ENCODE assay signal across 19 cellular contexts in the genomic region with DNA sequence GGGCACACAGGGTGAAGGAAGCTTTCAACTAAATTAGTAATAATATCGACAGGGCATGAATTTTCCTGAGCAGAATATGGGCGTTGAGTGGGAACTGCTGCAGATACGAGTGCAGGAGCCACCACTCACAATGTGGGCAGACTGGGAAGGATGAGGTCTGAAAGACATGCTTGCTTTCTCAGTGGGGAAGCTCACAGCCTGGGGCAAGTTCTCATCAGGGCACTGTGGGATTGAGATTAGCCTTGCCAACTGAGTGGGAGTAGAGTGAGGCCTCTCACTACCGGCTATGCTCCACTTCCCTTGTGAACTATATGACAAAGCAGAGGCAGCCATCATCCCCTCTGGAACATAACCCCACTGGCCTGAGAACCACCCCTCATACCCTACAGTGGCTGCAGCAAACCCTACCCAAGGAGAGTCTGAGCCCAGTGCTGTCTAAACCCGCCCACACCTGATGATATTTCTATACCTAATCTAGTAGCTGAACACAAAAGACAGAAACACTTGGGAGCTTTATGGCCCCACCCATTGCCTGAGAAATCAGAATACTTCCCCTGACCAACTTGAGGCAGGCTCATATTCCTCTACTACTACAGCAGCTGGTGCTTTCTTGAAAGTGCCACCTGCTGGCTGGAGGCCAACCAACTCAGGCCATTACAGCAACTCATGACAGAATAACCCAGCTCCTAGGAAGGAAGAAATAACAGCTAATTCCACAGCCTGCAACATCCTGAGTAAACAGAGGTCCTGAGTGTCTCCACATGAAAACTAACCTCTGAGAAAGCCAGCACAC.
DNase-seq lines count a peak whose midpoint lies in the region; ATAC-seq, FAIRE-seq and TF ChIP-seq lines count a peak whose summit lies in the region.
"Had no signal": no experiment of that assay in that cellular context is flagged by ENCODE, and none has a peak within 500 bp of the region (broad histone marks: within the 10 kb centered on the region; RNA-seq: fewer than 3 reads in every experiment).

No MANE protein-coding gene starts in this region.

- no peaks in the 10 kb centered on the region for H3K79me1 ChIP-seq in trophoblast cell (ENCODE audit: low read length)

- peak; percentile 19; the same call in 1 of the 3 replicates for TF ChIP-seq CTCF in GM12872 (IDR thresholded peaks at IDR 0.05; ENCODE audit: insufficient read depth, low read depth, low read length)
- peak; percentile 26; the same call in 1 of the 2 replicates for TF ChIP-seq CTCF in Loucy (conservative IDR thresholded peaks at IDR 0.05; ENCODE audit: low read length)
- TF ChIP-seq CTCF in GM12878 (IDR thresholded peaks at IDR 0.05 in 2 of 3, conservative IDR thresholded peaks at IDR 0.05 in 1 of 3; ENCODE audit: control insufficient read depth in 2 of 3, extremely low read depth in 1 of 3, insufficient read depth in 1 of 3, low read depth in 3 of 3, low read length in 3 of 3) = no peak

- FAIRE-seq in GM12878 (lab: Jason Lieb, UNC) = no peak

- no peak overlapping the region for H4K8ac ChIP-seq in trophoblast cell (ENCODE audit: low read depth, low read length)

- H3K27ac ChIP-seq in GM12878 (ENCODE audit: control insufficient read depth, insufficient read depth) (no peak overlapping the region), trophoblast cell (ENCODE audit: low read depth, low read length) (no peak overlapping the region)
- H3K27ac ChIP-seq: esophagus muscularis mucosa, lower lobe of right lung, Peyer's patch, SK-N-MC, suprapubic skin had no signal

- TF ChIP-seq POLR2A in GM12878 (IDR thresholded peaks at IDR 0.05; ENCODE audit: low read depth, low read length) = no peak

- H4K20me1 ChIP-seq in Loucy (ENCODE audit: insufficient read depth, low read length, poor library complexity, severe bottlenecking) (no peaks in the 10 kb centered on the region), GM12878 (ENCODE audit: control insufficient read depth, insufficient read depth) (no peaks in the 10 kb centered on the region)

- no peak overlapping the region for H3K4me2 ChIP-seq in Loucy (ENCODE audit: low read depth, low read length, poor library complexity, severe bottlenecking)
- H3K4me2 ChIP-seq in GM12878 (ENCODE audit: control insufficient read depth, insufficient read depth) = no peak overlapping the region
- H3K4me2 ChIP-seq in trophoblast cell (ENCODE audit: low read length) = no peak overlapping the region

- POLR2A ChIA-PET in GM12878 (lab: Charles Lee) = no interaction called here

- CTCF ChIA-PET in GM12878 (lab: Yijun Ruan, JAX) = interaction anchor here (1.1 to 2.3 kb wide), 3 partner anchors 8 to 355 kb away, joined by 3 to 12 read pairs (median 3); no protein-coding TSS in a partner anchor

- no peak overlapping the region for H3K23ac ChIP-seq in trophoblast cell (ENCODE audit: low read length)

- no peak overlapping the region for H2BK5ac ChIP-seq in trophoblast cell (ENCODE audit: low read depth, low read length, poor library complexity)

- H3K18ac ChIP-seq in trophoblast cell (ENCODE audit: low read length) = no peak overlapping the region

- H3K14ac ChIP-seq in trophoblast cell (ENCODE audit: low read length) = no peak overlapping the region

- in situ Hi-C loops in GM12878 (cut with MboI) = no loop called here

- no peaks in the 10 kb centered on the region for H3F3A ChIP-seq in Loucy (ENCODE audit: low read depth)

- peak overlapping the region; percentile 12 for H2BK12ac ChIP-seq in trophoblast cell (ENCODE audit: low read length)

- H3K36me3 ChIP-seq in Loucy (ENCODE audit: insufficient read depth, low read length) = no peaks in the 10 kb centered on the region
- H3K36me3 ChIP-seq in GM12878 (ENCODE audit: control insufficient read depth in 2 of 2, insufficient read depth in 2 of 2, low read length in 1 of 2) = no peaks in the 10 kb centered on the region
- H3K36me3 ChIP-seq in trophoblast cell (ENCODE audit: control insufficient read depth in 1 of 2, insufficient read depth in 2 of 2, low read length in 2 of 2) = no peaks in the 10 kb centered on the region
- H3K36me3 ChIP-seq: esophagus muscularis mucosa, lower lobe of right lung, Peyer's patch, suprapubic skin had no signal

- no peak for DNase-seq in GM12878 (ENCODE audit: low read depth, low spot score)
- no peak for DNase-seq in trophoblast cell
- DNase-seq in NK-92 treated with Interleukin-12 subunit alpha and Interleukin-12 subunit beta, amount 100 ng/mL, for 24 hours (lab: John Stamatoyannopoulos, UW) = no peak
- DNase-seq in occipital lobe (lab: John Stamatoyannopoulos, UW) = no peak
- DNase-seq: activated CD4-positive, alpha-beta T cell treated with anti-CD3 and anti-CD28 coated beads for 48 hours; GF-D8; lower lobe of right lung; MV-4-11; naive B cell; NCI-H2081 treated with DMSO at 0.1 percent for 48 hours; NCI-H526 treated with DMSO at 0.1 percent for 48 hours; Peyer's patch; stimulated activated CD4-positive, alpha-beta T cell treated with anti-CD3 and anti-CD28 coated beads, Interleukin-4, amount 100 ng/mL, for 4 hours had no signal

- H3K9me2 ChIP-seq in Loucy (replicated peaks; ENCODE audit: low read depth, low read length) = no peaks in the 10 kb centered on the region

- H3K4ac ChIP-seq in trophoblast cell (ENCODE audit: low read depth, low read length) = no peak overlapping the region

- H3K9me3 ChIP-seq in Loucy (ENCODE audit: insufficient read depth, low read depth, low read length) (no peaks in the 10 kb centered on the region), GM12878 (replicated peaks; ENCODE audit: control insufficient read depth, insufficient read depth, low read length) (no peaks in the 10 kb centered on the region; the same call in 2 of the 3 replicates), trophoblast cell (ENCODE audit: insufficient read depth, low read depth, low read length) (no peaks in the 10 kb centered on the region)
- H3K9me3 ChIP-seq: lower lobe of right lung, Peyer's patch, suprapubic skin had no signal

- H2AK5ac ChIP-seq in trophoblast cell (ENCODE audit: low read length) = no peak overlapping the region

- WGBS in GM12878 (ENCODE audit: insufficient coverage, insufficient replicate concordance, low lambda C conversion rate, missing lambda C conversion rate) = 34% methylated on average over 5 of the region's 5 CpGs
- no CpG with 5 or more reads among the region's 5 CpGs for WGBS in trophoblast cell (ENCODE audit: extremely low coverage, insufficient coverage, insufficient read length)

- no TSS peak for BruUV-seq in GM12878 (replicated peaks; lab: Mats Ljungman, UMichigan)

- no peak overlapping the region for H4K91ac ChIP-seq in trophoblast cell (ENCODE audit: low read depth, low read length)

- intact Hi-C loops in GM12878 (cut with micrococcal nuclease; ENCODE audit: unreplicated experiment) = no loop called here

- no peak for TF ChIP-seq EP300 in GM12878 (IDR thresholded peaks at IDR 0.05; ENCODE audit: borderline replicate concordance in 1 of 2, control insufficient read depth in 1 of 2, low read depth in 2 of 2, low read length in 2 of 2)

- peak; percentile 66 for ATAC-seq in GM12878
- no peak for ATAC-seq in HG02840 (IDR thresholded peaks at IDR 0.05; ENCODE audit: low FRiP score, unreplicated experiment)
- ATAC-seq: lower lobe of right lung had no signal

- SMC1A ChIA-PET in GM12878 (lab: Charles Lee; ENCODE audit: uncharacterized antibody, unreplicated experiment) = interaction anchor here (0.6 to 2.4 kb wide), 7 partner anchors 9 to 214 kb away, joined by 3 to 8 read pairs (median 4); partner anchors contain the start of gene PRLR

- H3K4me3 ChIP-seq in Loucy (ENCODE audit: low read length, poor library complexity, severe bottlenecking) = no peak overlapping the region
- no peak overlapping the region for H3K4me3 ChIP-seq in GM12878
- no peak overlapping the region for H3K4me3 ChIP-seq in trophoblast cell (ENCODE audit: low read depth, low read length)
- H3K4me3 ChIP-seq: esophagus muscularis mucosa, lower lobe of right lung, Peyer's patch, SK-N-MC, suprapubic skin had no signal

- H3K4me1 ChIP-seq in Loucy (ENCODE audit: insufficient read depth, low read length, poor library complexity, severe bottlenecking) = no peaks in the 10 kb centered on the region
- H3K4me1 ChIP-seq in GM12878 (ENCODE audit: control insufficient read depth, insufficient read depth, low read length) = no peaks in the 10 kb centered on the region
- peaks cover 0 to 4% of the 10 kb centered on the region in 2 experiments for H3K4me1 ChIP-seq in trophoblast cell (ENCODE audit: control insufficient read depth in 1 of 2, insufficient read depth in 2 of 2, low read length in 2 of 2)
- H3K4me1 ChIP-seq: esophagus muscularis mucosa, lower lobe of right lung, Peyer's patch, suprapubic skin had no signal

- 0 out of 2 replicates have a peak, but pooled peaks have one; percentile 2 for TF ChIP-seq RAD21 in GM12878 (IDR thresholded peaks at IDR 0.05; ENCODE audit: insufficient read depth, low read depth, low read length)

- no peak overlapping the region for H2BK120ac ChIP-seq in trophoblast cell (ENCODE audit: insufficient read depth, low read length, poor library complexity)

- H2AFZ ChIP-seq in Loucy (ENCODE audit: low read length) (no peak overlapping the region), GM12878 (ENCODE audit: control insufficient read depth, low read depth, low read length) (no peak overlapping the region), trophoblast cell (ENCODE audit: insufficient read depth, low read length, poor library complexity) (no peak overlapping the region)

- H4K12ac ChIP-seq in trophoblast cell (ENCODE audit: low read depth, low read length) = no peak overlapping the region

- no peak overlapping the region for H3K9ac ChIP-seq in Loucy (ENCODE audit: low read depth, low read length, poor library complexity, severe bottlenecking)
- H3K9ac ChIP-seq in GM12878 (ENCODE audit: control insufficient read depth, insufficient read depth, low read length) = no peak overlapping the region
- no peak overlapping the region for H3K9ac ChIP-seq in trophoblast cell (ENCODE audit: low read length)

- no peaks in the 10 kb centered on the region for H3K79me2 ChIP-seq in Loucy (ENCODE audit: insufficient read depth, low read length)
- no peaks in the 10 kb centered on the region for H3K79me2 ChIP-seq in GM12878 (ENCODE audit: control insufficient read depth, insufficient read depth, low read length)
- H3K79me2 ChIP-seq in trophoblast cell (ENCODE audit: control insufficient read depth, insufficient read depth, low read length, poor library complexity) = no peaks in the 10 kb centered on the region

- RAD21 ChIA-PET in GM12878 (lab: Charles Lee; ENCODE audit: unreplicated experiment) = interaction anchor here (1.0 kb wide), 2 partner anchors 214 to 216 kb away, joined by 3 read pairs; partner anchors contain the start of gene PRLR

- H3K27me3 ChIP-seq in Loucy (ENCODE audit: insufficient read depth, low read length, poor library complexity, severe bottlenecking) = peaks cover 33% of the 10 kb centered on the region
- H3K27me3 ChIP-seq in GM12878 (replicated peaks in 1 of 2; ENCODE audit: control insufficient read depth in 2 of 2, insufficient read depth in 2 of 2, low read length in 1 of 2) = no peaks in the 10 kb centered on the region
- H3K27me3 ChIP-seq in trophoblast cell (ENCODE audit: insufficient read depth, low read length) = no peaks in the 10 kb centered on the region
- H3K27me3 ChIP-seq: esophagus muscularis mucosa, Peyer's patch, suprapubic skin had no signal

TF ChIP-seq in GM12878, 131 proteins besides CTCF, POLR2A, EP300 and RAD21 (continues in another document):
- TF ChIP-seq POU2F2 (IDR thresholded peaks at IDR 0.05; ENCODE audit: borderline replicate concordance, low read depth, low read length) = no peak

Comparison
In these comparisons a context has a peak if more than half of its experiments do, and no peak if none do; other contexts are left out.
1. CTCF ChIP-seq: peak in GM12872 (single experiment) and Loucy (single experiment); none in GM12878 (0 of 3).